Comparison of ENCODE assay signal across 24 cellular contexts in the genomic region with DNA sequence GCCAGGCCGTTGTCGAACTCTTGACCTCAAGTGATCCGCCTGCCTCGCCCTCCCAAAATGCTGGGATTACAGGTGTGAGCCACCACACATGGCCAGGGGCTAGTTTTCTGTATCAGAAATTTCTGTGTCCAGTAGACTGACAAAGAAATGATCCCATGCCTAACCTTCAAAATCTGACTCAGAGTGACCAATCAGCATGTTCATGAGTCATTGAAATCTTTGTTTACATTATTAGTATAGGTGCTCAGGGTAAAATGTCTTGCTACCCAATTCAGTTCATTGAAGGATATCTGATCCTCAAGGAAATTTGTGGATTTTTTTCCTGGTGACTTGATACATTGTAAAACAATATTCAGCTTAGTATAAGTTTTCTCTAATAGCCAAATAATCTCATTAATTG. TPM values are rescaled to one million over a fixed set of nuclear protein-coding genes. Genes with fewer than 3 reads are reported as not detected.
A peak's percentile ranks its signal among the peaks of the same experiment; 100 is the strongest.
DNase-seq lines count a peak whose midpoint lies in the region; ATAC-seq, FAIRE-seq and TF ChIP-seq lines count a peak whose summit lies in the region.
"Had no signal": no experiment of that assay in that cellular context is flagged by ENCODE, and none has a peak within 500 bp of the region (broad histone marks: within the 10 kb centered on the region; RNA-seq: fewer than 3 reads in every experiment).

No MANE protein-coding gene starts in this region.

- no peak overlapping the region for H3K4me2 ChIP-seq in SK-N-SH
- H3K4me2 ChIP-seq: BLaER1 had no signal

- TF ChIP-seq RAD21 in SK-N-SH (IDR thresholded peaks at IDR 0.05; ENCODE audit: low read length) = no peak

- no peaks in the 10 kb centered on the region for H3K9me2 ChIP-seq in SK-N-SH

- no peaks in the 10 kb centered on the region for H3K9me3 ChIP-seq in SK-N-SH
- H3K9me3 ChIP-seq: BLaER1, SJSA1 had no signal

- TF ChIP-seq CTCF in SK-N-SH (IDR thresholded peaks at IDR 0.05) (no peak), choroid plexus epithelial cell (conservative IDR thresholded peaks at IDR 0.05; ENCODE audit: low read depth, low read length) (no peak)

- H3K79me2 ChIP-seq in SK-N-SH (ENCODE audit: insufficient read depth) = no peaks in the 10 kb centered on the region
- H3K79me2 ChIP-seq: parathyroid adenoma had no signal

- H3K36me3 ChIP-seq in SK-N-SH (replicated peaks in 1 of 2; ENCODE audit: control insufficient read depth in 1 of 2, insufficient read depth in 2 of 2, low read length in 1 of 2) = no peaks in the 10 kb centered on the region
- H3K36me3 ChIP-seq: BLaER1, SJSA1 had no signal

- no peak; the same call in 2 of the 3 replicates for ATAC-seq in SK-N-SH treated with all-trans-retinoic acid at 6 μM for 48 hours
- ATAC-seq: activated CD8-positive, alpha-beta T cell treated with anti-CD3 and anti-CD28 coated beads for 36 hours; natural killer cell treated with Interleukin-12 subunit alpha and Interleukin-12 subunit beta and Interleukin-15 and Interleukin-18, amount 100 ng/mL, for 72 hours had no signal

- peaks cover 2% of the 10 kb centered on the region for H3F3A ChIP-seq in SK-N-SH (replicated peaks; ENCODE audit: insufficient read depth)

- H3K9ac ChIP-seq in SK-N-SH = no peak overlapping the region
- H3K9ac ChIP-seq: BLaER1, parathyroid adenoma had no signal

- H2AFZ ChIP-seq in SK-N-SH (ENCODE audit: low read depth) = no peak overlapping the region
- H2AFZ ChIP-seq: parathyroid adenoma had no signal

- TF ChIP-seq EP300 in SK-N-SH (IDR thresholded peaks at IDR 0.05; ENCODE audit: borderline replicate concordance in 1 of 2, low read depth in 1 of 2, low read length in 1 of 2) = no peak

- intact Hi-C loops in posterior vena cava (cut with DNase I) = no loop called here

- H3K27ac ChIP-seq in SK-N-SH (ENCODE audit: low read depth in 2 of 2, low read length in 1 of 2) = no peak overlapping the region
- H3K27ac ChIP-seq: BLaER1, dorsolateral prefrontal cortex, parathyroid adenoma, SJSA1 had no signal

- POLR2A ChIA-PET in SK-N-SH (lab: Yijun Ruan, JAX) = no interaction called here

- no peaks in the 10 kb centered on the region for H3K27me3 ChIP-seq in SK-N-SH (ENCODE audit: insufficient read depth)
- H3K27me3 ChIP-seq: BLaER1, dorsolateral prefrontal cortex, SJSA1 had no signal

- no peaks in the 10 kb centered on the region for H4K20me1 ChIP-seq in SK-N-SH (ENCODE audit: insufficient read depth)
- H4K20me1 ChIP-seq: BLaER1 had no signal

- WGBS in SK-N-SH (ENCODE audit: low lambda C conversion rate) = 94% methylated on average over 4 of the region's 4 CpGs

- no peak overlapping the region for H3K4me3 ChIP-seq in SK-N-SH (ENCODE audit: low read depth in 2 of 2, low read length in 1 of 2)
- no peak overlapping the region for H3K4me3 ChIP-seq in choroid plexus epithelial cell (ENCODE audit: low read depth, low read length)
- H3K4me3 ChIP-seq: BLaER1, dorsolateral prefrontal cortex, SJSA1 had no signal

- peak; percentile 61 for FAIRE-seq in RCC 7860 (lab: Jason Lieb, UNC)
- FAIRE-seq: A204.1, GM19239, urothelium cell line had no signal

- CTCF ChIA-PET in SK-N-SH (lab: Yijun Ruan, JAX) = no interaction called here

- no peaks in the 10 kb centered on the region for H3K4me1 ChIP-seq in SK-N-SH (ENCODE audit: control insufficient read depth in 1 of 2, insufficient read depth in 2 of 2, low read depth in 1 of 2, low read length in 1 of 2)
- H3K4me1 ChIP-seq: BLaER1, parathyroid adenoma, SJSA1 had no signal

- no peak for DNase-seq in SK-N-SH
- peak; percentile 49 for DNase-seq in RCC 7860 (ENCODE audit: low spot score)
- peak; percentile 31 for DNase-seq in choroid plexus epithelial cell (ENCODE audit: low read depth)
- peak; percentile 58 for DNase-seq in renal cortical epithelial cell (ENCODE audit: low read depth)
- no peak for DNase-seq in posterior vena cava (ENCODE audit: low spot score)
- DNase-seq in activated CD4-positive, alpha-beta T cell treated with anti-CD3 and anti-CD28 coated beads, Interleukin-2, amount 50 U/mL, for 48 hours = no peak
- DNase-seq in hepatic stellate cell (ENCODE audit: low spot score) = no peak
- DNase-seq: activated B cell treated with CpG ODN at 0.5 μM for 24 hours; activated CD8-positive, alpha-beta T cell treated with anti-CD3 and anti-CD28 coated beads for 36 hours; activated gamma-delta T cell treated with Interleukin-2 at 50 U/mL for 16 hours; dorsolateral prefrontal cortex; GDM1; glutamatergic neuron; NCI-H1417 treated with DMSO at 0.1 percent for 48 hours; NCI-H526 had no signal

TF ChIP-seq in SK-N-SH, 30 proteins besides CTCF, POLR2A, EP300 and RAD21:
- TF ChIP-seq JUND (IDR thresholded peaks at IDR 0.05) (0 out of 2 replicates have a peak, but pooled peaks have one; percentile 17), FOSL2 (IDR thresholded peaks at IDR 0.05; ENCODE audit: borderline replicate concordance, low read depth) (peak; percentile 50; the same call in 1 of the 2 replicates), GABPA (IDR thresholded peaks at IDR 0.05; ENCODE audit: low read depth) (no peak), NRF1 (IDR thresholded peaks at IDR 0.05; ENCODE audit: low read depth, low read length) (no peak), YY1 (IDR thresholded peaks at IDR 0.05; ENCODE audit: low read depth) (no peak)

TF ChIP-seq in SK-N-SH treated with all-trans-retinoic acid at 6 μM for 48 hours, 23 proteins besides CTCF, POLR2A, EP300 and RAD21 (continues in another document):
- TF ChIP-seq CSDC2 (CRISPR knock-in tag; IDR thresholded peaks at IDR 0.05) (no peak), RARB (CRISPR knock-in tag; IDR thresholded peaks at IDR 0.05) (no peak), BACH2 (CRISPR knock-in tag; IDR thresholded peaks at IDR 0.05; ENCODE audit: borderline replicate concordance) (no peak), SNAI2 (CRISPR knock-in tag; IDR thresholded peaks at IDR 0.05) (no peak), ZNF8 (CRISPR knock-in tag; IDR thresholded peaks at IDR 0.05) (no peak), TCF4 (CRISPR knock-in tag; IDR thresholded peaks at IDR 0.05; ENCODE audit: borderline replicate concordance) (no peak), PPARA (CRISPR knock-in tag; IDR thresholded peaks at IDR 0.05; ENCODE audit: borderline replicate concordance) (no peak), GLIS3 (CRISPR knock-in tag; IDR thresholded peaks at IDR 0.05) (no peak), ZFP3 (CRISPR knock-in tag; IDR thresholded peaks at IDR 0.05) (no peak), ESRRG (CRISPR knock-in tag; IDR thresholded peaks at IDR 0.05) (no peak), POU6F1 (CRISPR knock-in tag; IDR thresholded peaks at IDR 0.05; ENCODE audit: borderline replicate concordance, low read depth) (no peak), ARNTL (CRISPR knock-in tag; IDR thresholded peaks at IDR 0.05; ENCODE audit: borderline replicate concordance, low read depth) (no peak), ZFP30 (CRISPR knock-in tag; IDR thresholded peaks at IDR 0.05) (no peak)
- TF ChIP-seq, protein P1, sequence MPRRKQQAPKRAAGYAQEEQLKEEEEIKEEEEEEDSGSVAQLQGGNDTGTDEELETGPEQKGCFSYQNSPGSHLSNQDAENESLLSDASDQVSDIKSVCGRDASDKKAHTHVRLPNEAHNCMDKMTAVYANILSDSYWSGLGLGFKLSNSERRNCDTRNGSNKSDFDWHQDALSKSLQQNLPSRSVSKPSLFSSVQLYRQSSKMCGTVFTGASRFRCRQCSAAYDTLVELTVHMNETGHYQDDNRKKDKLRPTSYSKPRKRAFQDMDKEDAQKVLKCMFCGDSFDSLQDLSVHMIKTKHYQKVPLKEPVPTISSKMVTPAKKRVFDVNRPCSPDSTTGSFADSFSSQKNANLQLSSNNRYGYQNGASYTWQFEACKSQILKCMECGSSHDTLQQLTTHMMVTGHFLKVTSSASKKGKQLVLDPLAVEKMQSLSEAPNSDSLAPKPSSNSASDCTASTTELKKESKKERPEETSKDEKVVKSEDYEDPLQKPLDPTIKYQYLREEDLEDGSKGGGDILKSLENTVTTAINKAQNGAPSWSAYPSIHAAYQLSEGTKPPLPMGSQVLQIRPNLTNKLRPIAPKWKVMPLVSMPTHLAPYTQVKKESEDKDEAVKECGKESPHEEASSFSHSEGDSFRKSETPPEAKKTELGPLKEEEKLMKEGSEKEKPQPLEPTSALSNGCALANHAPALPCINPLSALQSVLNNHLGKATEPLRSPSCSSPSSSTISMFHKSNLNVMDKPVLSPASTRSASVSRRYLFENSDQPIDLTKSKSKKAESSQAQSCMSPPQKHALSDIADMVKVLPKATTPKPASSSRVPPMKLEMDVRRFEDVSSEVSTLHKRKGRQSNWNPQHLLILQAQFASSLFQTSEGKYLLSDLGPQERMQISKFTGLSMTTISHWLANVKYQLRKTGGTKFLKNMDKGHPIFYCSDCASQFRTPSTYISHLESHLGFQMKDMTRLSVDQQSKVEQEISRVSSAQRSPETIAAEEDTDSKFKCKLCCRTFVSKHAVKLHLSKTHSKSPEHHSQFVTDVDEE (CRISPR knock-in tag; IDR thresholded peaks at IDR 0.05) = no peak

RNA-seq across cellular contexts. Expression of gene LDLRAD2, which starts 11.0 kb away (rescaled TPM):
- polyA plus RNA-seq in SK-N-SH (2012; rRNA removed) = 0.02 TPM in 1 of 2 replicates, not detected in the other
- not detected in 2 replicates for polyA plus RNA-seq in SK-N-SH (2012; cell fraction: cytosol; rRNA removed)
- 0.02 and 0.04 TPM in 2 replicates for polyA plus RNA-seq in SK-N-SH (2012; cell fraction: nucleus; rRNA removed)
- total RNA-seq in renal cortical epithelial cell (0.69 TPM in 1 of 2 replicates, not detected in the other), posterior vena cava (under 1 TPM; 0.24 to 0.28 TPM)
- total RNA-seq: H4; natural killer cell treated with Interleukin-12 subunit alpha and Interleukin-12 subunit beta and Interleukin-15 and Interleukin-18, amount 100 ng/mL, for 72 hours; SJSA1 had no signal

RNA-seq across cellular contexts. Expression of gene USP48, which starts 18.2 kb away (rescaled TPM):
- polyA plus RNA-seq in SK-N-SH (2012; rRNA removed) = 13.6 and 16.3 TPM in 2 replicates
- 15.3 and 22.0 TPM in 2 replicates for polyA plus RNA-seq in SK-N-SH (2012; cell fraction: cytosol; rRNA removed)
- 20.5 and 33.7 TPM in 2 replicates for polyA plus RNA-seq in SK-N-SH (2012; cell fraction: nucleus; rRNA removed)
- 32.1 and 100 TPM in 2 replicates for total RNA-seq in renal cortical epithelial cell
- total RNA-seq in posterior vena cava = 10 to 100 TPM; 51.4 to 56.8 TPM

Comparison
In these comparisons a context has a peak if more than half of its experiments do, and no peak if none do; other contexts are left out.
1. DNase-seq: peak in RCC 7860 (single experiment), choroid plexus epithelial cell (single experiment) and renal cortical epithelial cell (single experiment); none in SK-N-SH (single experiment), posterior vena cava (single experiment), activated CD4-positive, alpha-beta T cell treated with anti-CD3 and anti-CD28 coated beads, Interleukin-2, amount 50 U/mL, for 48 hours (0 of 2) and hepatic stellate cell (single experiment).